29 cellular contexts compared by ENCODE assay signal in genomic region chr16:53201900-53202299, GRCh38.
"Had no signal": no experiment of that assay in that cellular context is flagged by ENCODE, and none has a peak within 500 bp of the region (broad histone marks: within the 10 kb centered on the region; RNA-seq: fewer than 3 reads in every experiment).

No MANE protein-coding gene starts in this region.

- H3K27me3 ChIP-seq: colonic mucosa, dorsolateral prefrontal cortex, esophagus squamous epithelium, gastrocnemius medialis, heart right ventricle, left lung had no signal

- H3K4me1 ChIP-seq: colonic mucosa, esophagus squamous epithelium had no signal

- H3K36me3 ChIP-seq: colonic mucosa, gastrocnemius medialis, left lung had no signal

- FAIRE-seq: endometrium, islet of Langerhans, keratinocyte had no signal

- H3K27me3 Mint-ChIP-seq: memory B cell had no signal

- H3K4me3 ChIP-seq: colonic mucosa, dorsolateral prefrontal cortex, esophagus squamous epithelium, gastrocnemius medialis, heart right ventricle, left lung, lung, mucosa of descending colon had no signal

- H3K27ac Mint-ChIP-seq: memory B cell, mesothelial cell of epicardium had no signal

- DNase-seq: cerebellar nuclear complex; colonic mucosa; cortex of kidney; dermis blood vessel endothelial cell; dorsolateral prefrontal cortex; effector CD4-positive, alpha-beta T cell; effector memory CD4-positive, alpha-beta T cell; erythroblast; esophagus squamous epithelium; foreskin fibroblast; foreskin melanocyte; gastrocnemius medialis; glutamatergic neuron; head of caudate nucleus; heart right ventricle; hippocampal formation; left cardiac atrium; left lung; left ventricle myocardium superior; mammary epithelial cell; mucosa of descending colon had no signal

- H3K4me3 Mint-ChIP-seq: memory B cell, mesothelial cell of epicardium had no signal

- H3K27ac ChIP-seq: colonic mucosa, dorsolateral prefrontal cortex, epithelial cell of prostate, esophagus squamous epithelium, heart right ventricle, left lung had no signal

- H3K9me3 ChIP-seq: colonic mucosa, esophagus squamous epithelium, gastrocnemius medialis, left lung, mucosa of descending colon had no signal

- ATAC-seq: esophagus mucosa, gastrocnemius medialis, heart right ventricle, left cardiac atrium, left lung, left ventricle myocardium superior, mucosa of descending colon had no signal
